8 cellular contexts compared by ENCODE assay signal in the genomic region with DNA sequence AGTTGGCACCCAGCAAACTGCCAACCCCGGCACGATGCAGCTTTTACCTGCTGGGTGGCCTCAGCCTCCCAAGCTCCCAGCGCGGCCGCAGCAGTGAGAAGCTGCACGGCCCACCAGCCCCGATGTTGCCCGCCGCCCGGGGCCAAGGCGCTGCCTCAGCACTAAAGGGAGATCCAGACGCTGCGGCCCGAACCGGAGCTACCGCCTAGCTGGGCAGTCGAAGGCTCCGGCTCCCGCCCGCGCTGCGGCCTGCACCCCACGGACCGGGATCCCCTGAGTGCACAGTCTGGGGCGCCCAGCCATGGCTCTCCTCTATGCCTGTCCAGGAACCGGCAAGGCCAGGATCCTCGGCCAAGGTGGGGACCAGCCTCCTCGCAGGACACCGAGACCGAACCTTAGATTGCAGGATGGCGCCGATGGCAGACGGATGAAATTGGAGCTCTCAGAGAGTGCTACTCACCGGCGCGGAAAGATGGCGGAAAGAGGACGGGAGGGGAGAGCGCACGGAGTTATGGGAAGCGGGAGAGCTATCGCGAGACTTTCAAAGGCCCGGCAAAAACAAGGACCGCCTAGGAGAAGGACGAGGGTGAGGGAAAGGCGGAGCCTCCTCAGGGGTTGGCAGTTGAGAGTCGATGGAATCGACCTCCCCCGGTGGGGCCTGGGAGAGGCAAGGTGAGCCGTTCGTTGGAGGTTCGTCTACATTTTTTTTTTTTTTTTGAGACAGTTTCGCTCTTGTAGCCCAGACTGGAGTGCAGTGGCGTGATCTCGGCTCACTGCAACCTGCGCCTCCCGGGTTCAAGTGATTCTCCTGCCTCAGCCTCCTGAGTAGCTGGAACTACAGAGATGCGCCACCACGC. TPM values are rescaled to one million over a fixed set of nuclear protein-coding genes. Genes with fewer than 3 reads are reported as not detected.
DNase-seq lines count a peak whose midpoint lies in the region; ATAC-seq and TF ChIP-seq lines count a peak whose summit lies in the region.

Gene RPS15A, minus strand, starts transcription at position 485 of the 857 bp plus-strand sequence. CDS start 1,221 bp downstream, outside the sequence.

- H3K79me2 ChIP-seq in fibroblast of lung (ENCODE audit: control insufficient read depth, insufficient read depth, low read length): peaks cover 58% of the 10 kb centered on the region

- H3K4me2 ChIP-seq in fibroblast of lung (ENCODE audit: extremely low read depth, insufficient read depth, low read length): peak within 1 kb of the TSS; percentile 97

- H3K27me3 ChIP-seq in fibroblast of lung (ENCODE audit: control insufficient read depth, insufficient read depth, low read length): no peaks in the 10 kb centered on the region

- ATAC-seq in activated T-helper 17 cell treated with anti-CD3 and anti-CD28 coated beads, Interleukin-2, amount 50 U/mL, for 72 hours (replicated peaks): peak; percentile 93
- ATAC-seq in naive thymus-derived CD8-positive, alpha-beta T cell: peak; percentile 96 to 97

- peak; percentile 97 for DNase-seq in Daoy (ENCODE audit: low read depth)
- peak; percentile 80 for DNase-seq in GOT3 (lab: John Stamatoyannopoulos, UW)
- peak; percentile 97 for DNase-seq in LNCaP clone FGC (ENCODE audit: low read depth)
- peak; percentile 98 for DNase-seq in RWPE1 (ENCODE audit: low spot score)
- peak; percentile 97 to 99 for DNase-seq in fibroblast of lung (ENCODE audit: low read depth in 2 of 2)
- DNase-seq in naive thymus-derived CD8-positive, alpha-beta T cell: peak; percentile 78 to 97 (median 92)
- peak; percentile 85 to 94 (median 92) for DNase-seq in stimulated activated naive CD4-positive, alpha-beta T cell (lab: John Stamatoyannopoulos, UW)

- H3K36me3 Mint-ChIP-seq in activated T-helper 17 cell treated with anti-CD3 and anti-CD28 coated beads, Interleukin-2, amount 50 U/mL, for 72 hours (ENCODE audit: low read depth): peaks cover 97% of the 10 kb centered on the region
- peaks cover 32 to 78% (median 40%) of the 10 kb centered on the region in 3 donors for H3K36me3 Mint-ChIP-seq in naive thymus-derived CD8-positive, alpha-beta T cell

- no peaks in the 10 kb centered on the region for H3K27me3 Mint-ChIP-seq in activated T-helper 17 cell treated with anti-CD3 and anti-CD28 coated beads, Interleukin-2, amount 50 U/mL, for 72 hours
- H3K27me3 Mint-ChIP-seq in naive thymus-derived CD8-positive, alpha-beta T cell: no peaks in the 10 kb centered on the region

- H2AFZ ChIP-seq in fibroblast of lung (ENCODE audit: low read length): peak within 1 kb of the TSS; percentile 88

- peak within 1 kb of the TSS; percentile 99 for H3K27ac Mint-ChIP-seq in activated T-helper 17 cell treated with anti-CD3 and anti-CD28 coated beads, Interleukin-2, amount 50 U/mL, for 72 hours
- peak within 1 kb of the TSS; percentile 94 to 98 (median 96) for H3K27ac Mint-ChIP-seq in naive thymus-derived CD8-positive, alpha-beta T cell

- H3K36me3 ChIP-seq in fibroblast of lung (ENCODE audit: control insufficient read depth, insufficient read depth, low read length): peaks cover 20% of the 10 kb centered on the region

- H3K4me3 ChIP-seq in LNCaP clone FGC (ENCODE audit: low read depth, low read length) (peak within 1 kb of the TSS; percentile 100), fibroblast of lung (replicated peaks in 1 of 4; ENCODE audit: control extremely low read depth in 1 of 4, insufficient read depth in 1 of 4, low read depth in 3 of 4, low read length in 4 of 4) (peak within 1 kb of the TSS; percentile 71 to 100 (median 83))

- peaks cover 36% of the 10 kb centered on the region for H3K4me1 Mint-ChIP-seq in activated T-helper 17 cell treated with anti-CD3 and anti-CD28 coated beads, Interleukin-2, amount 50 U/mL, for 72 hours
- peaks cover 26 to 53% (median 51%) of the 10 kb centered on the region in 4 donors for H3K4me1 Mint-ChIP-seq in naive thymus-derived CD8-positive, alpha-beta T cell

- POLR2A ChIA-PET in RWPE1 (lab: Yijun Ruan, JAX; ENCODE audit: low non-redundant PET): interaction anchor here (1.0 to 2.4 kb wide), 2 partner anchors 8 to 11 kb away, joined by 7 to 23 read pairs; partner anchors contain the start of gene ARL6IP1
- POLR2A ChIA-PET in naive thymus-derived CD8-positive, alpha-beta T cell (lab: Charles Lee): interaction anchor here (0.6 to 5.7 kb wide), 8 partner anchors 8 to 765 kb away, joined by 3 to 106 read pairs (median 8); partner anchors contain the start of genes ARL6IP1, COQ7, SMG1 and VPS35L

- H3K4me3 Mint-ChIP-seq in activated T-helper 17 cell treated with anti-CD3 and anti-CD28 coated beads, Interleukin-2, amount 50 U/mL, for 72 hours: peak within 1 kb of the TSS; percentile 99
- peak within 1 kb of the TSS; percentile 94 to 99 (median 97) for H3K4me3 Mint-ChIP-seq in naive thymus-derived CD8-positive, alpha-beta T cell

- CTCF ChIA-PET in RWPE1 (lab: Yijun Ruan, JAX): interaction anchor here (0.6 kb wide), 3 partner anchors 16 to 211 kb away, joined by 3 to 7 read pairs (median 4); no protein-coding TSS in a partner anchor

- H3K27ac ChIP-seq in RWPE1 (peak within 1 kb of the TSS; percentile 92), fibroblast of lung (ENCODE audit: insufficient read depth, low read length) (peak within 1 kb of the TSS; percentile 84)

- no peaks in the 10 kb centered on the region for H3K9me3 ChIP-seq in fibroblast of lung (ENCODE audit: control insufficient read depth, insufficient read depth, low read depth, low read length)

- peaks cover 6% of the 10 kb centered on the region for H4K20me1 ChIP-seq in fibroblast of lung (ENCODE audit: control insufficient read depth, extremely low read depth, insufficient read depth, low read length)

- no peak for TF ChIP-seq CTCF in LNCaP clone FGC (IDR thresholded peaks at IDR 0.05; ENCODE audit: control insufficient read depth, extremely low read depth, insufficient read depth)
- TF ChIP-seq CTCF in RWPE1 (conservative IDR thresholded peaks at IDR 0.05; ENCODE audit: low read depth): no peak
- no peak for TF ChIP-seq CTCF in fibroblast of lung (conservative IDR thresholded peaks at IDR 0.05 in 1 of 2, IDR thresholded peaks at IDR 0.05 in 1 of 2; ENCODE audit: low read depth in 1 of 2, low read length in 2 of 2)

- H3K9me3 Mint-ChIP-seq in activated T-helper 17 cell treated with anti-CD3 and anti-CD28 coated beads, Interleukin-2, amount 50 U/mL, for 72 hours: peaks cover 3% of the 10 kb centered on the region
- no peaks in the 10 kb centered on the region for H3K9me3 Mint-ChIP-seq in naive thymus-derived CD8-positive, alpha-beta T cell

- H3K4me1 ChIP-seq in fibroblast of lung (ENCODE audit: control insufficient read depth, extremely low read depth, insufficient read depth, low read length): peaks cover 11% of the 10 kb centered on the region

- H3K9ac ChIP-seq in fibroblast of lung (ENCODE audit: insufficient read depth, low read length): peak within 1 kb of the TSS; percentile 85

RNA-seq across cellular contexts. Expression of gene RPS15A, which starts in this region (rescaled TPM):
- total RNA-seq in Daoy (2014; rRNA removed; shearing (Covaris generic)): 2,424 and 2,672 TPM in 2 replicates
- 1,000 to 10,000 TPM; 1,983 to 2,799 TPM for total RNA-seq in activated T-helper 17 cell treated with anti-CD3 and anti-CD28 coated beads, Interleukin-2, amount 50 U/mL, for 72 hours
- 1,585 and 1,952 TPM in 2 replicates for total RNA-seq in fibroblast of lung
- 3,629 and 3,828 TPM in 2 replicates for polyA plus RNA-seq in fibroblast of lung
- 2,339 and 2,795 TPM in 2 replicates for polyA plus RNA-seq in fibroblast of lung (2012)
- 324 and 332 TPM in 2 replicates for polyA minus RNA-seq in fibroblast of lung (ENCODE audit: low replicate concordance)
- total RNA-seq in naive thymus-derived CD8-positive, alpha-beta T cell: 1,000 to 10,000 TPM; 3,226 to 3,314 TPM
- 1,000 to 10,000 TPM; 4,112 to 5,165 (median 4,927) TPM for polyA plus RNA-seq in naive thymus-derived CD8-positive, alpha-beta T cell

Comparison
In these comparisons a context has a peak if more than half of its experiments do, and no peak if none do; other contexts are left out.
1. Peak in every context shown above with its lines: DNase-seq, ATAC-seq, H3K4me3 ChIP-seq and H3K27ac ChIP-seq.